In genomic region chr5:151213803-151214613, GRCh38 we compare ENCODE assay signal across 1 cellular context.
A peak's percentile ranks its signal among the peaks of the same experiment; 100 is the strongest.
TF ChIP-seq lines count a peak whose summit lies in the region.

No MANE protein-coding gene starts in this region.

TF ChIP-seq in K562, 482 proteins besides CTCF, POLR2A, EP300 and RAD21 (continued from another document):
- peak; percentile 75 for TF ChIP-seq CBFB (CRISPR knock-in tag; IDR thresholded peaks at IDR 0.05)
- no peak for TF ChIP-seq ADNP (tag; IDR thresholded peaks at IDR 0.05)
- TF ChIP-seq RNF2 (IDR thresholded peaks at IDR 0.05) = peak; percentile 83; the same call in 1 of the 2 replicates
- peak; percentile 62 for TF ChIP-seq PRDM10 (IDR thresholded peaks at IDR 0.05; ENCODE audit: partially characterized antibody)
- no peak for TF ChIP-seq ZNF584 (CRISPR knock-in tag; IDR thresholded peaks at IDR 0.05; ENCODE audit: low read depth)
- no peak for TF ChIP-seq ZNF766 (CRISPR knock-in tag; conservative IDR thresholded peaks at IDR 0.05)
- no peak for TF ChIP-seq ZNF699 (CRISPR knock-in tag; IDR thresholded peaks at IDR 0.05; ENCODE audit: insufficient replicate concordance)
- peak; percentile 35; the same call in 1 of the 2 replicates for TF ChIP-seq ZNF592 (IDR thresholded peaks at IDR 0.05)
- peak; percentile 51; the same call in 1 of the 2 replicates for TF ChIP-seq ESRRA (IDR thresholded peaks at IDR 0.05; ENCODE audit: borderline replicate concordance, low read depth)
- TF ChIP-seq KDM5B (IDR thresholded peaks at IDR 0.05; ENCODE audit: insufficient replicate concordance, low read depth, low read length) = no peak
- no peak for TF ChIP-seq ZBTB43 (CRISPR knock-in tag; IDR thresholded peaks at IDR 0.05)
- TF ChIP-seq HCFC1 (IDR thresholded peaks at IDR 0.05; ENCODE audit: low read depth, low read length) = peak; percentile 25; the same call in 1 of the 2 replicates
- no peak for TF ChIP-seq CXXC5 (CRISPR knock-in tag; IDR thresholded peaks at IDR 0.05)
- TF ChIP-seq ZBTB12 (CRISPR knock-in tag; IDR thresholded peaks at IDR 0.05) = peak; percentile 26; the same call in 1 of the 2 replicates
- no peak for TF ChIP-seq ILF3 (IDR thresholded peaks at IDR 0.05; ENCODE audit: borderline replicate concordance)
- no peak for TF ChIP-seq ZNF436 (CRISPR knock-in tag; IDR thresholded peaks at IDR 0.05)
- peak; percentile 89; the same call in 1 of the 2 replicates for TF ChIP-seq CREB3L1 (IDR thresholded peaks at IDR 0.05; ENCODE audit: borderline replicate concordance, low read depth)
- TF ChIP-seq SMARCC2 (IDR thresholded peaks at IDR 0.05; ENCODE audit: low read depth) = 0 out of 2 replicates have a peak, but pooled peaks have one; percentile 20
- TF ChIP-seq ELF1 (tag; IDR thresholded peaks at IDR 0.05) = 0 out of 2 replicates have a peak, but pooled peaks have one; percentile 53
- TF ChIP-seq NELFE (IDR thresholded peaks at IDR 0.05; ENCODE audit: insufficient read depth, insufficient read length) = no peak
- TF ChIP-seq NRF1 (conservative IDR thresholded peaks at IDR 0.05 in 1 of 2, IDR thresholded peaks at IDR 0.05 in 1 of 2) = peak; percentile 50 to 51; a peak in 3 of 4 replicates
- TF ChIP-seq VEZF1 (CRISPR knock-in tag; IDR thresholded peaks at IDR 0.05) = peak; percentile 85
- TF ChIP-seq POLR2AphosphoS5 (IDR thresholded peaks at IDR 0.05; ENCODE audit: control insufficient read depth, insufficient read depth, low read depth, low read length) = peak; percentile 21; the same call in 1 of the 2 replicates
- TF ChIP-seq MYNN (IDR thresholded peaks at IDR 0.05) = 0 out of 2 replicates have a peak, but pooled peaks have one; percentile 57
- no peak for TF ChIP-seq MYNN (CRISPR knock-in tag; IDR thresholded peaks at IDR 0.05)
- TF ChIP-seq ZBTB11 (CRISPR knock-in tag; IDR thresholded peaks at IDR 0.05) = 0 out of 6 replicates have a peak, but pooled peaks of 1 of the 3 experiments have one; percentile 28
TF ChIP-seq in K562: peak in this region for 67.
